ENCODE assay signal across 8 cellular contexts in the genomic region with DNA sequence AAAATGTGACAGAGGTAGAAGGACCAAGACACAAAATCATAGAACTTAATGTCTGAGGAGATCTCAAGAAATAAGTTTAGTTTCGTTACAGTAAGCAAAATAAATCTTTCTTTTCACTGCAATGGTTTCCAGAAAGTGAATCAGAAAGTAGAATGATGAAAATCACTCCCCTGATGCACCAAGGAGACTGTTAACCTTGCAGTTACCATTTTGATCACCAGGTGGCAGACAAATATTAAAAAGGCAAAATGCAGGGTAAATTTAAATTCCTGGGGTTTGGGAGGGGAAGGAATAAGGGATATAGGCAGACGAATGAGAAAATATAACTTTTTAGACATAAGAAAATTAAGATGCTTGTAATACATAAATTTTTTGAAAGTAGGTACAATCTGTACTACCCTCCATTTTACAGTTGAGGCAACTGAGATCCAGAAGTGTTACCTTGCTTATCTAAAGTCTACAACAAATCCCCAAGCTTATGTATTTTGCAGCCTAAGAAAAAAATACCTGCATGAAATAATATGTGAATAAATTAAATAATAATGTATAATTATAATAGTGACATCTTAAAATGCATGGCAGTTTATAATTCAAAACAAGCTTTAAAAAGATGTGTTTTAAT.
DNase-seq lines count a peak whose midpoint lies in the region; ATAC-seq and TF ChIP-seq lines count a peak whose summit lies in the region.

No MANE protein-coding gene starts in this region.

- intact Hi-C loops in heart right ventricle (cut with DNase I) (loop anchor here in 9 of 10 donors (5.0 to 10.0 kb wide), 7 partner anchors 344 to 944 kb away; no protein-coding TSS in a partner anchor), Right ventricle myocardium inferior (cut with DNase I) (no loop called here)

- peak in 8 of 9 donors; percentile 26 to 68 (median 57) for TF ChIP-seq CTCF in heart right ventricle (IDR thresholded peaks at IDR 0.05)

- H3K27ac ChIP-seq in heart right ventricle = no peak overlapping the region

- no peaks in the 10 kb centered on the region for H3K27me3 ChIP-seq in heart right ventricle

- H3K4me1 ChIP-seq in heart right ventricle = peaks cover 0 to 8% (median 0%) of the 10 kb centered on the region in 9 donors

- DNase-seq in heart right ventricle (no peak), Right ventricle myocardium inferior (ENCODE audit: missing footprints) (no peak), HS-5 (ENCODE audit: low read depth) (peak; percentile 15), fibroblast of peridontal ligament (ENCODE audit: extremely low read depth) (peak; percentile 68), renal cortical epithelial cell (ENCODE audit: low read depth) (peak; percentile 36)

- no peak overlapping the region for H3K4me3 ChIP-seq in heart right ventricle

- no peaks in the 10 kb centered on the region for H3K9me3 ChIP-seq in heart right ventricle

- 60 to 70% methylated on average over 2 of the region's 2 CpGs for WGBS in heart right ventricle, 2 donors

- no peaks in the 10 kb centered on the region for H3K36me3 ChIP-seq in heart right ventricle

- ATAC-seq in heart right ventricle = no peak
- ATAC-seq in Right ventricle myocardium inferior = no peak
- peak; percentile 80 for ATAC-seq in GM21390 (IDR thresholded peaks at IDR 0.05; ENCODE audit: unreplicated experiment)
- peak; percentile 73 for ATAC-seq in SK-N-SH treated with all-trans-retinoic acid at 6 μM for 48 hours
- ATAC-seq in GM21825 (IDR thresholded peaks at IDR 0.05; ENCODE audit: unreplicated experiment) = no peak

TF ChIP-seq in SK-N-SH treated with all-trans-retinoic acid at 6 μM for 48 hours, 23 proteins besides CTCF, POLR2A, EP300 and RAD21:
- no peak for TF ChIP-seq ZNF565 (CRISPR knock-in tag; conservative IDR thresholded peaks at IDR 0.05; ENCODE audit: low read depth)
- TF ChIP-seq, protein P1, sequence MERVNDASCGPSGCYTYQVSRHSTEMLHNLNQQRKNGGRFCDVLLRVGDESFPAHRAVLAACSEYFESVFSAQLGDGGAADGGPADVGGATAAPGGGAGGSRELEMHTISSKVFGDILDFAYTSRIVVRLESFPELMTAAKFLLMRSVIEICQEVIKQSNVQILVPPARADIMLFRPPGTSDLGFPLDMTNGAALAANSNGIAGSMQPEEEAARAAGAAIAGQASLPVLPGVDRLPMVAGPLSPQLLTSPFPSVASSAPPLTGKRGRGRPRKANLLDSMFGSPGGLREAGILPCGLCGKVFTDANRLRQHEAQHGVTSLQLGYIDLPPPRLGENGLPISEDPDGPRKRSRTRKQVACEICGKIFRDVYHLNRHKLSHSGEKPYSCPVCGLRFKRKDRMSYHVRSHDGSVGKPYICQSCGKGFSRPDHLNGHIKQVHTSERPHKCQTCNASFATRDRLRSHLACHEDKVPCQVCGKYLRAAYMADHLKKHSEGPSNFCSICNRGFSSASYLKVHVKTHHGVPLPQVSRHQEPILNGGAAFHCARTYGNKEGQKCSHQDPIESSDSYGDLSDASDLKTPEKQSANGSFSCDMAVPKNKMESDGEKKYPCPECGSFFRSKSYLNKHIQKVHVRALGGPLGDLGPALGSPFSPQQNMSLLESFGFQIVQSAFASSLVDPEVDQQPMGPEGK (CRISPR knock-in tag; IDR thresholded peaks at IDR 0.05; ENCODE audit: borderline replicate concordance) = no peak
- TF ChIP-seq BACH2 (CRISPR knock-in tag; IDR thresholded peaks at IDR 0.05; ENCODE audit: borderline replicate concordance) = no peak

Comparison
In these comparisons a context has a peak if more than half of its experiments do, and no peak if none do; other contexts are left out.
1. ATAC-seq: peak in GM21390 (single experiment) and SK-N-SH treated with all-trans-retinoic acid at 6 μM for 48 hours (single experiment); none in heart right ventricle (0 of 8), Right ventricle myocardium inferior (single experiment) and GM21825 (single experiment).
2. DNase-seq: peak in HS-5 (single experiment), fibroblast of peridontal ligament (single experiment) and renal cortical epithelial cell (single experiment); none in heart right ventricle (0 of 2) and Right ventricle myocardium inferior (single experiment).